Comparison of ENCODE assay signal across 15 cellular contexts in genomic region chr18:44882163-44882881, GRCh38.
DNase-seq lines count a peak whose midpoint lies in the region; TF ChIP-seq lines count a peak whose summit lies in the region.
"Had no signal": no experiment of that assay in that cellular context is flagged by ENCODE, and none has a peak within 500 bp of the region (broad histone marks: within the 10 kb centered on the region; RNA-seq: fewer than 3 reads in every experiment).

No MANE protein-coding gene starts in this region.

- DNase-seq in DMS153 (lab: John Stamatoyannopoulos, UW) (peak; percentile 43), NCI-H1092 (lab: John Stamatoyannopoulos, UW) (peak; percentile 41), glutamatergic neuron (no peak), HCEC 1CT (no peak)
- DNase-seq in effector CD8-positive, alpha-beta T cell (lab: John Stamatoyannopoulos, UW) = no peak
- no peak for DNase-seq in stimulated activated CD4-positive, alpha-beta T cell treated with anti-CD3 and anti-CD28 coated beads, Interleukin-1b, Interleukin-23, amount 100 ng/mL, for 48 hours
- DNase-seq: CD4-positive, alpha-beta T cell; GF-D8; IMR-90; Kasumi-1; NCI-H526 treated with DMSO at 0.1 percent for 48 hours; Peyer's patch; SHP77 treated with DMSO at 0.1 percent for 48 hours had no signal

- H3K27me3 Mint-ChIP-seq in glutamatergic neuron (ENCODE audit: unreplicated experiment) (no peaks in the 10 kb centered on the region), nephron (ENCODE audit: low read depth) (no peaks in the 10 kb centered on the region)
- H3K27me3 Mint-ChIP-seq: B cell; CD4-positive, alpha-beta T cell had no signal

- no peak overlapping the region for H3K4me3 Mint-ChIP-seq in glutamatergic neuron (ENCODE audit: unreplicated experiment)
- H3K4me3 Mint-ChIP-seq in nephron = no peak overlapping the region
- H3K4me3 Mint-ChIP-seq: B cell; CD4-positive, alpha-beta T cell had no signal

- peaks cover 13% of the 10 kb centered on the region for H3K36me3 Mint-ChIP-seq in glutamatergic neuron (ENCODE audit: unreplicated experiment)
- peaks cover 30% of the 10 kb centered on the region for H3K36me3 Mint-ChIP-seq in nephron (ENCODE audit: low read depth)

- H3K27ac Mint-ChIP-seq in glutamatergic neuron (ENCODE audit: unreplicated experiment) (peak overlapping the region; percentile 3), nephron (peak overlapping the region in 2 of 3 experiments; percentile 49 to 61)
- H3K27ac Mint-ChIP-seq: B cell; CD4-positive, alpha-beta T cell had no signal

- TF ChIP-seq CTCF in glutamatergic neuron (IDR thresholded peaks at IDR 0.05; ENCODE audit: partially characterized antibody, unreplicated experiment) (no peak), nephron (IDR thresholded peaks at IDR 0.05; ENCODE audit: unreplicated experiment in 3 of 3) (no peak)

- H3K9me3 Mint-ChIP-seq in glutamatergic neuron (ENCODE audit: unreplicated experiment) (peaks cover 7% of the 10 kb centered on the region), nephron (no peaks in the 10 kb centered on the region)
- H3K9me3 Mint-ChIP-seq: CD4-positive, alpha-beta T cell had no signal

- H3K4me1 Mint-ChIP-seq in glutamatergic neuron (ENCODE audit: low read depth, unreplicated experiment) = peaks cover 35% of the 10 kb centered on the region
- peaks cover 73% of the 10 kb centered on the region for H3K4me1 Mint-ChIP-seq in nephron

Comparison
In these comparisons a context has a peak if more than half of its experiments do, and no peak if none do; other contexts are left out.
1. DNase-seq: peak in DMS153 (single experiment) and NCI-H1092 (single experiment); none in glutamatergic neuron (single experiment), effector CD8-positive, alpha-beta T cell (single experiment), stimulated activated CD4-positive, alpha-beta T cell treated with anti-CD3 and anti-CD28 coated beads, Interleukin-1b, Interleukin-23, amount 100 ng/mL, for 48 hours (single experiment) and HCEC 1CT (single experiment).